19 cellular contexts compared by ENCODE assay signal in the genomic region with DNA sequence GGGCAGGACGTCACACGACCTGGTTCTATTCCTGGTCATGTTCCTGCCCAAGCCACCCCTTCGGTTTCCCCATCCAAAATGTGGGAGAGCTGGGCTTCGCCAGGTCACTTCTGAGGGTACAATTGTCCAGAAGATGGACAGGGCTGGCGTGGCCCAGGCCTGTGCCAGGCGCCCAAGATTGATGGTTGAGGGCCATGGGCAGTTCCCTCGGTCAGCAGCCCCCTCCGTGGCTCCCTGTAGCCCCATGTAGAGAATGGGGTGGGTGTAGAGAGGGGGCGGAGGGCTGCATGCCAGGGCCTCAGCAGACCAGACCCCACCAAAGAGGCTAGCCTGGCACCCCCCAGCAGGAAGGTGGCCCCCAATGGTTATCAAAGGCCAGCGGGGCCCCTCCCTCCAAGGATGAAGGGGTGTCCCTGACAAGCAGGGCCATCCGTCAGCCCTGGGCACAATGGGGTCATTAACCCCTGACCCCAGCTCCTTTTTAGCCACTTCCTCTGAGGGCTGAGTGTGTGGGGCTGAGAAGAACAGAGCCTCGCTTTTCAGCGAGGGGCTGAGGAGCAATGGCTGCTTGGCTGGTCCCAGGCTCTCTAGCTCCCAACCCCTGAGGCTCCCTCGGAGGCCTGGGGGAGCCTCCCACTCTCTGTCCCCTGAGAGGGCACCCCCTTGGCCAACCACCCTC. TPM values are rescaled to one million over a fixed set of nuclear protein-coding genes. Genes with fewer than 3 reads are reported as not detected.
"Had no signal": no experiment of that assay in that cellular context is flagged by ENCODE, and none has a peak within 500 bp of the region (broad histone marks: within the 10 kb centered on the region; RNA-seq: fewer than 3 reads in every experiment).

No MANE protein-coding gene starts in this region.

- H3K9me3 ChIP-seq: psoas muscle, testis, upper lobe of right lung had no signal

- DNase-seq: activated CD4-positive, alpha-beta T cell treated with anti-CD3 and anti-CD28 coated beads, Interleukin-2, amount 50 U/mL, for 1 hour; activated CD8-positive, alpha-beta memory T cell treated with anti-CD3 and anti-CD28 coated beads, Interleukin-2, amount 50 U/mL, for 4 hours; activated effector memory CD4-positive, alpha-beta T cell treated with anti-CD3 and anti-CD28 coated beads, Interleukin-2, amount 50 U/mL, for 16 hours; activated T-cell treated with anti-CD3 and anti-CD28 coated beads, Interleukin-2, amount 50 U/mL, for 48 hours; naive thymus-derived CD8-positive, alpha-beta T cell; occipital lobe; psoas muscle; small intestine; stimulated activated CD4-positive, alpha-beta T cell treated with anti-CD3 and anti-CD28 coated beads, Interleukin-15, amount 100 ng/mL, for 24 hours; stimulated activated CD4-positive, alpha-beta T cell treated with anti-CD3 and anti-CD28 coated beads, Interleukin-2, amount 100 ng/mL, for 48 hours; stimulated activated naive CD8-positive, alpha-beta T cell treated with anti-CD3 and anti-CD28 coated beads, Interleukin-15, amount 100 ng/mL, for 72 hours; testis; upper lobe of right lung had no signal

- H3K36me3 ChIP-seq: upper lobe of right lung had no signal

- H3K4me1 ChIP-seq: psoas muscle had no signal

- H3K27me3 ChIP-seq: testis, upper lobe of right lung had no signal

- H3K27ac Mint-ChIP-seq: activated naive CD4-positive, alpha-beta T cell treated with anti-CD3 and anti-CD28 coated beads, Interleukin-2, amount 50 U/mL, for 72 hours; memory B cell; naive thymus-derived CD8-positive, alpha-beta T cell had no signal

- H3K4me3 Mint-ChIP-seq: memory B cell; naive thymus-derived CD8-positive, alpha-beta T cell; stimulated activated naive CD8-positive, alpha-beta T cell treated with anti-CD3 and anti-CD28 coated beads, Interleukin-15, amount 100 ng/mL, for 72 hours had no signal

- H3K4me1 Mint-ChIP-seq: stimulated activated naive CD8-positive, alpha-beta T cell treated with anti-CD3 and anti-CD28 coated beads, Interleukin-15, amount 100 ng/mL, for 72 hours had no signal

- H3K9me3 Mint-ChIP-seq: activated naive CD4-positive, alpha-beta T cell treated with anti-CD3 and anti-CD28 coated beads, Interleukin-2, amount 50 U/mL, for 72 hours; memory B cell; naive thymus-derived CD8-positive, alpha-beta T cell; stimulated activated naive CD8-positive, alpha-beta T cell treated with anti-CD3 and anti-CD28 coated beads, Interleukin-15, amount 100 ng/mL, for 72 hours had no signal

- H3K27ac ChIP-seq: psoas muscle, testis, upper lobe of right lung had no signal

- H3K4me3 ChIP-seq: psoas muscle, testis, upper lobe of right lung had no signal

- ATAC-seq: activated CD4-positive, CD25-positive, alpha-beta regulatory T cell treated with anti-CD3 and anti-CD28 coated beads, Interleukin-2, amount 50 U/mL, for 24 hours; activated naive CD4-positive, alpha-beta T cell treated with anti-CD3 and anti-CD28 coated beads, Interleukin-2, amount 50 U/mL, for 72 hours; naive thymus-derived CD8-positive, alpha-beta T cell; psoas muscle; stimulated activated naive CD8-positive, alpha-beta T cell treated with anti-CD3 and anti-CD28 coated beads, Interleukin-15, amount 100 ng/mL, for 72 hours; upper lobe of right lung had no signal

- H3K36me3 Mint-ChIP-seq: activated naive CD4-positive, alpha-beta T cell treated with anti-CD3 and anti-CD28 coated beads, Interleukin-2, amount 50 U/mL, for 72 hours; memory B cell; naive thymus-derived CD8-positive, alpha-beta T cell had no signal

RNA-seq across cellular contexts. Expression of gene SLC16A8, which starts 37.8 kb away (rescaled TPM):
- total RNA-seq: cardiac septum; liver; naive thymus-derived CD8-positive, alpha-beta T cell; T-helper 1 cell treated with Interleukin-12 subunit alpha and Interleukin-12 subunit beta and Interleukin-4 antibody, amounts not matched to agents 30 ng/mL and 1 ng/mL, for 36 hours; upper lobe of right lung had no signal
- polyA plus RNA-seq: naive thymus-derived CD8-positive, alpha-beta T cell had no signal
